20 cellular contexts compared by ENCODE assay signal in genomic region chr4:84737656-84738055, GRCh38.
"Had no signal": no experiment of that assay in that cellular context is flagged by ENCODE, and none has a peak within 500 bp of the region (broad histone marks: within the 10 kb centered on the region; RNA-seq: fewer than 3 reads in every experiment).

No MANE protein-coding gene starts in this region.

- DNase-seq: Karpas-422, KG1, MG63, NCI-H1092, NCI-H1105 treated with DMSO at 0.1 percent for 48 hours, NCI-H1417 treated with DMSO at 0.1 percent for 48 hours, NCI-H146, NCI-H1694 treated with DMSO at 0.1 percent for 48 hours, NCI-H1930, NCI-H2081, NCI-H2107, NCI-H2227 treated with DMSO at 0.1 percent for 48 hours, NCI-H524, NCI-H526 treated with DMSO at 0.1 percent for 48 hours, NCI-H748 treated with DMSO at 0.1 percent for 48 hours, Right ventricle myocardium superior, RPMI8226, SK-N-SH, SW 1271 had no signal

- H3K27ac ChIP-seq: HL-60 had no signal

- H3K36me3 ChIP-seq: MG63 had no signal

- H3K27me3 ChIP-seq: MG63 had no signal

- H3K9me3 ChIP-seq: MG63, SK-N-SH had no signal

- H3K9ac ChIP-seq: SK-N-SH had no signal

- H3K4me3 ChIP-seq: MG63 had no signal
